ENCODE assay signal across 23 cellular contexts in genomic region chr4:148345509-148345908, GRCh38.
DNase-seq lines count a peak whose midpoint lies in the region; ATAC-seq and FAIRE-seq lines count a peak whose summit lies in the region.
"Had no signal": no experiment of that assay in that cellular context is flagged by ENCODE, and none has a peak within 500 bp of the region (broad histone marks: within the 10 kb centered on the region; RNA-seq: fewer than 3 reads in every experiment).

No MANE protein-coding gene starts in this region.

- peaks cover 0 to 4% (median under 1%) of the 10 kb centered on the region in 7 donors for H3K9me3 Mint-ChIP-seq in CD4-positive, CD25-positive, alpha-beta regulatory T cell
- H3K9me3 Mint-ChIP-seq: GM23338, H9 had no signal

- peak overlapping the region in 2 of 3 donors; percentile 32 to 39 for H3K27ac Mint-ChIP-seq in CD4-positive, CD25-positive, alpha-beta regulatory T cell
- H3K27ac Mint-ChIP-seq: CD14-positive monocyte, GM23338, H9 had no signal

- H3K4me3 Mint-ChIP-seq in CD4-positive, CD25-positive, alpha-beta regulatory T cell = no peak overlapping the region
- H3K4me3 Mint-ChIP-seq: CD14-positive monocyte; CD4-positive, alpha-beta memory T cell; GM23338; H9 had no signal

- H3K4me1 Mint-ChIP-seq in CD4-positive, CD25-positive, alpha-beta regulatory T cell = peaks cover 0 to 31% (median 16%) of the 10 kb centered on the region in 4 donors
- H3K4me1 Mint-ChIP-seq: CD14-positive monocyte had no signal

- 26 to 60% (median 31%) methylated on average over 5 of the region's 5 CpGs for WGBS in small intestine, 3 donors

- FAIRE-seq in small intestine (lab: Jason Lieb, UNC) = peak; percentile 64
- FAIRE-seq: A549, G401.6, GM12892 had no signal

- H3K4me1 ChIP-seq in CD4-positive, CD25-positive, alpha-beta regulatory T cell (ENCODE audit: control insufficient read depth, insufficient read depth, low read length, poor library complexity, severe bottlenecking) = no peaks in the 10 kb centered on the region
- peaks cover 6 to 12% of the 10 kb centered on the region in 2 donors for H3K4me1 ChIP-seq in small intestine (ENCODE audit: control insufficient read depth in 2 of 2, insufficient read depth in 1 of 2, low read depth in 1 of 2, low read length in 1 of 2)
- H3K4me1 ChIP-seq: A549; BLaER1 treated with 17β-estradiol and CSF1 and Interleukin-3, amounts not matched to agents 10 nM and 100 nM had no signal

- ATAC-seq in CD4-positive, CD25-positive, alpha-beta regulatory T cell (ENCODE audit: low read depth in 2 of 2) = no peak
- ATAC-seq in left lobe of liver (peak; percentile 79), GM18868 (IDR thresholded peaks at IDR 0.05; ENCODE audit: unreplicated experiment) (no peak)
- ATAC-seq: A549, GM23338, HCT116 had no signal

- no peak for DNase-seq in CD4-positive, CD25-positive, alpha-beta regulatory T cell
- peak; percentile 21 for DNase-seq in cerebellar cortex (ENCODE audit: low spot score)
- no peak for DNase-seq in left lobe of liver (ENCODE audit: low spot score)
- peak; percentile 48 for DNase-seq in small intestine
- DNase-seq in GM19238 (ENCODE audit: insufficient read length, low spot score) = no peak
- no peak for DNase-seq in HUDEP-2 (lab: John Stamatoyannopoulos, UW; ENCODE audit: unreplicated experiment in 76 of 76)
- DNase-seq: 8988T; ACHN; AML-193; BE2C; Calu3; CD4-positive, alpha-beta memory T cell; DMS53; DMS79 treated with DMSO at 0.1 percent for 48 hours; H9 had no signal

- no peaks in the 10 kb centered on the region for H3K9me3 ChIP-seq in CD4-positive, CD25-positive, alpha-beta regulatory T cell (ENCODE audit: control insufficient read depth in 2 of 2, low read length in 2 of 2)
- H3K9me3 ChIP-seq in small intestine (ENCODE audit: control insufficient read depth, low read depth) = no peaks in the 10 kb centered on the region
- H3K9me3 ChIP-seq: A549; BE2C; BLaER1 treated with 17β-estradiol and CSF1 and Interleukin-3, amounts not matched to agents 10 nM and 100 nM had no signal

- H3K27ac ChIP-seq in CD4-positive, CD25-positive, alpha-beta regulatory T cell (ENCODE audit: insufficient read depth, low read length, poor library complexity, severe bottlenecking) = no peak overlapping the region
- no peak overlapping the region for H3K27ac ChIP-seq in small intestine (ENCODE audit: low read depth in 1 of 2, low read length in 1 of 2)
- H3K27ac ChIP-seq: A549; BLaER1 treated with 17β-estradiol and CSF1 and Interleukin-3, amounts not matched to agents 10 nM and 100 nM had no signal

- H3K4me3 ChIP-seq in CD4-positive, CD25-positive, alpha-beta regulatory T cell (ENCODE audit: low read depth, low read length) = no peak overlapping the region
- no peak overlapping the region for H3K4me3 ChIP-seq in small intestine (ENCODE audit: low read depth in 1 of 2, low read length in 2 of 2)
- H3K4me3 ChIP-seq: A549; BLaER1 treated with 17β-estradiol and CSF1 and Interleukin-3, amounts not matched to agents 10 nM and 100 nM; GM23338 had no signal

- H3K36me3 ChIP-seq in CD4-positive, CD25-positive, alpha-beta regulatory T cell (ENCODE audit: control insufficient read depth, insufficient read depth, low read length) = no peaks in the 10 kb centered on the region
- H3K36me3 ChIP-seq in small intestine (ENCODE audit: control insufficient read depth in 2 of 2, insufficient read depth in 2 of 2, low read length in 2 of 2) = no peaks in the 10 kb centered on the region
- H3K36me3 ChIP-seq: BE2C; BLaER1 treated with 17β-estradiol and CSF1 and Interleukin-3, amounts not matched to agents 10 nM and 100 nM had no signal

- H3K27me3 ChIP-seq in CD4-positive, CD25-positive, alpha-beta regulatory T cell (ENCODE audit: control insufficient read depth, insufficient read depth, low read length) = no peaks in the 10 kb centered on the region
- H3K27me3 ChIP-seq in small intestine (ENCODE audit: control insufficient read depth in 2 of 2, insufficient read depth in 2 of 2, low read length in 2 of 2) = no peaks in the 10 kb centered on the region
- H3K27me3 ChIP-seq: BE2C; BLaER1 treated with 17β-estradiol and CSF1 and Interleukin-3, amounts not matched to agents 10 nM and 100 nM had no signal

- no peaks in the 10 kb centered on the region for H3K27me3 Mint-ChIP-seq in CD4-positive, CD25-positive, alpha-beta regulatory T cell
- H3K27me3 Mint-ChIP-seq: CD4-positive, alpha-beta memory T cell had no signal

- peaks cover 11% of the 10 kb centered on the region for H3K36me3 Mint-ChIP-seq in CD4-positive, CD25-positive, alpha-beta regulatory T cell
- H3K36me3 Mint-ChIP-seq: CD14-positive monocyte had no signal

Comparison
In these comparisons a context has a peak if more than half of its experiments do, and no peak if none do; other contexts are left out.
1. DNase-seq: peak in cerebellar cortex (single experiment) and small intestine (single experiment); none in CD4-positive, CD25-positive, alpha-beta regulatory T cell (0 of 3), left lobe of liver (single experiment), GM19238 (single experiment) and HUDEP-2 (0 of 76).